ENCODE assay signal across 8 cellular contexts in genomic region chr5:216076-216475, GRCh38. TPM values are rescaled to one million over a fixed set of nuclear protein-coding genes. Genes with fewer than 3 reads are reported as not detected.
"Had no signal": no experiment of that assay in that cellular context is flagged by ENCODE, and none has a peak within 500 bp of the region (broad histone marks: within the 10 kb centered on the region; RNA-seq: fewer than 3 reads in every experiment).

No MANE protein-coding gene starts in this region.

RNA-seq across cellular contexts. Expression of gene LRRC14B, which starts 24.8 kb away (rescaled TPM):
- total RNA-seq: body of pancreas, chondrocyte, epithelial cell of proximal tubule, fibroblast of villous mesenchyme, mammary epithelial cell, T-helper 17 cell, thoracic aorta, upper lobe of left lung had no signal
